Comparison of ENCODE assay signal across 1 cellular context in the genomic region with DNA sequence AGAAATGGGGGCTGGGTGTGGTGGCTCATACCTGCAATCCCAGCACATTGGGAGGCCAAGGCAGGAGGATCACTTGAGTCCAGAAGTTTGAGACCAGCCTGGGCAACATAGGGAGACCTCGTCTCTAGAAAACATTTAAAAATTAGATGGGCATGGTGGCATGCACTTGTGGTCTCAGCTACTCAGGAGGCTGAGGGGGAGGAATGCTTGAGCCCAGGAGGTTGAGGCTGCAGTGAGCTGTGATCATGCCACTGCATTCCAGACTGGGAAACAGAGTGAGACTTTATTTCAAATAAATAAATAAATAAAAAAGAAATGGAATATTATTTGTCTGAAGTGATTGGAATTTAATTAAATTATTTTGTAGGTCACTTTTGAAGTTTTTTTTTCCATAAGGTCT. TPM values are rescaled to one million over a fixed set of nuclear protein-coding genes. Genes with fewer than 3 reads are reported as not detected.
"Had no signal": no experiment of that assay in that cellular context is flagged by ENCODE, and none has a peak within 500 bp of the region (broad histone marks: within the 10 kb centered on the region; RNA-seq: fewer than 3 reads in every experiment).

No MANE protein-coding gene starts in this region.

RNA-seq across cellular contexts. Expression of a gene that starts 50.4 kb away (rescaled TPM):
- total RNA-seq: activated CD8-positive, alpha-beta memory T cell treated with anti-CD3 and anti-CD28 coated beads for 36 hours had no signal
